In genomic region chr2:219679041-219679440, GRCh38 we compare ENCODE assay signal across 8 cellular contexts.
"Had no signal": no experiment of that assay in that cellular context is flagged by ENCODE, and none has a peak within 500 bp of the region (broad histone marks: within the 10 kb centered on the region; RNA-seq: fewer than 3 reads in every experiment).

No MANE protein-coding gene starts in this region.

- H3K27ac ChIP-seq: GM23248, HL-60 had no signal

- H3K4me3 ChIP-seq: GM23248, HAP-1 had no signal

- H3K36me3 ChIP-seq: HAP-1 had no signal

- H3K4me1 ChIP-seq: HAP-1 had no signal

- H2AFZ ChIP-seq: GM23248 had no signal

- DNase-seq: GM23248, GOT3, H7, HFFc6 had no signal

- H3K9ac ChIP-seq: GM23248 had no signal

- ATAC-seq: HCT116 had no signal

- H3K9me3 ChIP-seq: HAP-1 had no signal

- FAIRE-seq: HepG2 had no signal
